In genomic region chr2:65013776-65014175, GRCh38 we compare ENCODE assay signal across 32 cellular contexts.
"Had no signal": no experiment of that assay in that cellular context is flagged by ENCODE, and none has a peak within 500 bp of the region (broad histone marks: within the 10 kb centered on the region; RNA-seq: fewer than 3 reads in every experiment).

No MANE protein-coding gene starts in this region.

- H3K4me3 Mint-ChIP-seq: activated CD4-positive, alpha-beta T cell treated with anti-CD3 and anti-CD28 coated beads for 36 hours; activated CD4-positive, alpha-beta T cell treated with anti-CD3 and anti-CD28 coated beads, Interleukin-2, amount 10 ng/mL, durations not matched to agents 7 days and 5 days; activated CD8-positive, alpha-beta T cell treated with anti-CD3 and anti-CD28 coated beads, Interleukin-2, amount 10 ng/mL, durations not matched to agents 7 days and 5 days; activated naive CD4-positive, alpha-beta T cell treated with anti-CD3 and anti-CD28 coated beads for 36 hours; activated T-cell treated with anti-CD3 and anti-CD28 coated beads, Interleukin-2, amount 50 U/mL, for 24 hours had no signal

- H3K9me3 Mint-ChIP-seq: activated CD4-positive, alpha-beta T cell treated with anti-CD3 and anti-CD28 coated beads, Interleukin-2, amount 10 ng/mL, durations not matched to agents 7 days and 5 days; activated naive CD4-positive, alpha-beta T cell treated with anti-CD3 and anti-CD28 coated beads for 36 hours; activated naive CD4-positive, alpha-beta T cell treated with anti-CD3 and anti-CD28 coated beads, Interleukin-2, amount 50 U/mL, for 72 hours; activated T-cell treated with anti-CD3 and anti-CD28 coated beads, Interleukin-2, amount 50 U/mL, for 24 hours had no signal

- DNase-seq: activated CD4-positive, alpha-beta T cell treated with anti-CD3 and anti-CD28 coated beads for 36 hours; activated CD4-positive, alpha-beta T cell treated with anti-CD3 and anti-CD28 coated beads, Interleukin-2, amount 10 ng/mL, durations not matched to agents 7 days and 5 days; activated CD4-positive, alpha-beta T cell treated with anti-CD3 and anti-CD28 coated beads, Interleukin-2, amount 50 U/mL, for 48 hours; activated CD8-positive, alpha-beta T cell treated with anti-CD3 and anti-CD28 coated beads, Interleukin-2, amount 10 ng/mL, durations not matched to agents 7 days and 5 days; activated gamma-delta T cell treated with Interleukin-2 at 50 U/mL for 16 hours; activated naive CD4-positive, alpha-beta T cell treated with anti-CD3 and anti-CD28 coated beads for 36 hours; activated T-cell treated with anti-CD3 and anti-CD28 coated beads, Interleukin-2, amount 50 U/mL, for 24 hours; adrenal gland; body of pancreas; Kasumi-1; KBM-7; MG63; MV-4-11; NCI-H1105; NCI-H1417 treated with DMSO at 0.1 percent for 48 hours; NCI-H187 treated with DMSO at 0.1 percent for 48 hours; NCI-H2081; NCI-H2171 treated with DMSO at 0.1 percent for 48 hours; NCI-H345; NCI-H510A; NCI-H526; NCI-H748 treated with DMSO at 0.1 percent for 48 hours; NK-92 treated with Interleukin-12 subunit alpha and Interleukin-12 subunit beta, amount 100 ng/mL, for 24 hours; PC-3; Right ventricle myocardium superior; SJCRH30; T1000; WERI-Rb-1 had no signal

- H3K27ac ChIP-seq: adrenal gland, body of pancreas, breast epithelium, SJCRH30, SK-N-MC, WERI-Rb-1 had no signal

- H3K4me1 ChIP-seq: body of pancreas, breast epithelium, SJCRH30 had no signal

- H3K4me3 ChIP-seq: adrenal gland, body of pancreas, breast epithelium, MG63, SJCRH30, SK-N-MC had no signal

- ATAC-seq: activated CD4-positive, alpha-beta T cell treated with anti-CD3 and anti-CD28 coated beads for 36 hours; activated CD4-positive, CD25-positive, alpha-beta regulatory T cell treated with anti-CD3 and anti-CD28 coated beads, Interleukin-2, amount 50 U/mL, for 24 hours; activated CD8-positive, alpha-beta T cell treated with anti-CD3 and anti-CD28 coated beads, Interleukin-2, amount 10 ng/mL, durations not matched to agents 7 days and 5 days; activated naive CD4-positive, alpha-beta T cell treated with anti-CD3 and anti-CD28 coated beads, Interleukin-2, amount 50 U/mL, for 72 hours; body of pancreas; PC-3 had no signal

- H3K27me3 ChIP-seq: adrenal gland, body of pancreas, breast epithelium, MG63, SJCRH30 had no signal

- H3K9me3 ChIP-seq: adrenal gland, body of pancreas, breast epithelium, MG63, SJCRH30 had no signal

- H3K27ac Mint-ChIP-seq: activated CD4-positive, alpha-beta T cell treated with anti-CD3 and anti-CD28 coated beads for 36 hours; activated CD4-positive, alpha-beta T cell treated with anti-CD3 and anti-CD28 coated beads, Interleukin-2, amount 10 ng/mL, durations not matched to agents 7 days and 5 days; activated CD8-positive, alpha-beta T cell treated with anti-CD3 and anti-CD28 coated beads, Interleukin-2, amount 10 ng/mL, durations not matched to agents 7 days and 5 days; activated naive CD4-positive, alpha-beta T cell treated with anti-CD3 and anti-CD28 coated beads for 36 hours; activated naive CD4-positive, alpha-beta T cell treated with anti-CD3 and anti-CD28 coated beads, Interleukin-2, amount 50 U/mL, for 72 hours; activated T-cell treated with anti-CD3 and anti-CD28 coated beads, Interleukin-2, amount 50 U/mL, for 24 hours had no signal

- H3K27me3 Mint-ChIP-seq: activated CD4-positive, alpha-beta T cell treated with anti-CD3 and anti-CD28 coated beads for 36 hours; activated CD4-positive, alpha-beta T cell treated with anti-CD3 and anti-CD28 coated beads, Interleukin-2, amount 10 ng/mL, durations not matched to agents 7 days and 5 days; activated T-cell treated with anti-CD3 and anti-CD28 coated beads, Interleukin-2, amount 50 U/mL, for 24 hours had no signal

- H3K36me3 ChIP-seq: breast epithelium, SJCRH30 had no signal
